In the genomic region with DNA sequence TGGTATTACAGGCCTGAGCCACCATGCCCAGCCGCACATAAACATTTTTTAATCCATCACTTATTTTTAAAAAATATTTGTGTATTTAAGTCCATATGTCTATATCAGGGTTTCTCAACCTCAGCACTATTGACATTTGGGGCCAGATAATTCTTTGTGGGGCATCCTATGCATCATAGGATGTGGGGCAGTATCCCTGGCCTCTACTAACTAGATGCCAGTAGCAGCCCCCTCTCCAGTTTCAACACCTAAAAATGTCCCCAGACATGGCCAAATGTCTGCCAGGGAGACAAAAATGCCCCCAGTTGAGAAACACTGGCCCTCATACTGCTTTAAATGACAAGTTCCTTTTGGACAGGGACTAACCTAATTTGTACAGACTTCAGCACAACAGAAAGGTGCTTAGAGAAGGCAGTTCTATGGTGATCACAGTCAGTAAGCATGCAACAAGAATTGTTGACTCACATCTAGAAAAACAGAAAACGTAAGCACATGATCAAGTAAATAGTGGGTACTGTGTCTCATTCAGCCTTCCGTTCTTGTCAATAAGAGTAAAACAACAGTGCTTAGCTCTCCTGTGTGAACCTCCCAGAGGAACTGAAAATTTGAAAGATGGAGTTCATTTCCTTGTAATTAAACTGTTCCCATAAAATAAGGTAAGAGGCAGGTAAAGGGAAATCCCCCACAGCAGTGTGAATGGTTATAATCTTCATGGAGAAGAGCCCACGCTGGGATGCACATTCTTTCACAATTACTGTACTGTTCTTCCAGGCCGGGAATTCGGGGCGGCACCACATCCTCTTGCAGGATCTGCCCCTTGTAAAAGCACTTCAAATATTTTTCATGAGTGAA, we compare ENCODE assay signal across 8 cellular contexts. TPM values are rescaled to one million over a fixed set of nuclear protein-coding genes. Genes with fewer than 3 reads are reported as not detected.
DNase-seq lines count a peak whose midpoint lies in the region; ATAC-seq and TF ChIP-seq lines count a peak whose summit lies in the region.

No MANE protein-coding gene starts in this region.

- DNase-seq in EH (ENCODE audit: low read depth) (peak; percentile 89), activated B cell treated with CpG ODN at 0.5 μM for 24 hours (no peak), memory B cell (ENCODE audit: low spot score in 2 of 2) (no peak), vagina (ENCODE audit: extremely low spot score in 2 of 2) (no peak), NCI-H187 treated with DMSO at 0.1 percent for 48 hours (lab: John Stamatoyannopoulos, UW) (no peak), NCI-H187 (lab: John Stamatoyannopoulos, UW) (no peak), NCI-H1048 (lab: John Stamatoyannopoulos, UW) (no peak)

- H3K4me3 Mint-ChIP-seq in activated B cell treated with CpG ODN at 0.5 μM for 24 hours (no peak overlapping the region), memory B cell (no peak overlapping the region)

- H3K4me3 ChIP-seq in vagina: no peak overlapping the region

- H3K27ac Mint-ChIP-seq in activated B cell treated with CpG ODN at 0.5 μM for 24 hours: peak overlapping the region; percentile 82
- peak overlapping the region; percentile 24 for H3K27ac Mint-ChIP-seq in memory B cell

- peaks cover 7% of the 10 kb centered on the region for H3K27me3 Mint-ChIP-seq in activated B cell treated with CpG ODN at 0.5 μM for 24 hours
- H3K27me3 Mint-ChIP-seq in memory B cell: peaks cover 1% of the 10 kb centered on the region

- no peaks in the 10 kb centered on the region for H3K9me3 ChIP-seq in vagina

- H3K36me3 ChIP-seq in vagina: no peaks in the 10 kb centered on the region

- no peaks in the 10 kb centered on the region for H3K36me3 Mint-ChIP-seq in activated B cell treated with CpG ODN at 0.5 μM for 24 hours (ENCODE audit: low read depth)
- no peaks in the 10 kb centered on the region for H3K36me3 Mint-ChIP-seq in memory B cell

- CTCF ChIA-PET in activated B cell treated with CpG ODN at 0.5 μM for 24 hours (lab: Charles Lee): no interaction called here

- TF ChIP-seq POLR2A in vagina (IDR thresholded peaks at IDR 0.05): no peak

- POLR2A ChIA-PET in activated B cell treated with CpG ODN at 0.5 μM for 24 hours (lab: Charles Lee): interaction anchor here (0.6 kb wide), 1 partner anchor 72 kb away, joined by 6 read pairs; no protein-coding TSS in a partner anchor

- H3K9me3 Mint-ChIP-seq in activated B cell treated with CpG ODN at 0.5 μM for 24 hours (no peaks in the 10 kb centered on the region), memory B cell (no peaks in the 10 kb centered on the region)

- peaks cover 25% of the 10 kb centered on the region for H3K4me1 ChIP-seq in vagina

- peaks cover 33% of the 10 kb centered on the region for H3K4me1 Mint-ChIP-seq in activated B cell treated with CpG ODN at 0.5 μM for 24 hours
- H3K4me1 Mint-ChIP-seq in memory B cell: peaks cover 33% of the 10 kb centered on the region

- intact Hi-C loops in activated B cell treated with CpG ODN at 0.5 μM for 24 hours (cut with micrococcal nuclease) (loop anchor here (5.0 kb wide), 1 partner anchor 146 kb away; the partner anchor contains the start of gene CCDC186), vagina (cut with DNase I) (no loop called here)

- peak; percentile 37 for ATAC-seq in HG03095 (IDR thresholded peaks at IDR 0.05; ENCODE audit: unreplicated experiment)
- no peak for ATAC-seq in activated B cell treated with CpG ODN at 0.5 μM for 24 hours (ENCODE audit: low read depth)
- no peak for ATAC-seq in memory B cell (ENCODE audit: low read depth)

- no peaks in the 10 kb centered on the region for H3K27me3 ChIP-seq in vagina

- TF ChIP-seq CTCF in activated B cell treated with CpG ODN at 0.5 μM for 24 hours (IDR thresholded peaks at IDR 0.05) (no peak), vagina (IDR thresholded peaks at IDR 0.05) (no peak)

- H3K27ac ChIP-seq in vagina: no peak overlapping the region

RNA-seq across cellular contexts. Expression of gene ADRB1, which starts 17.3 kb away (rescaled TPM):
- total RNA-seq in activated B cell treated with CpG ODN at 0.5 μM for 24 hours: not detected in 2 replicates
- total RNA-seq in vagina: not detected
